ENCODE assay signal across 12 cellular contexts in genomic region chr10:61944445-61945123, GRCh38. TPM values are rescaled to one million over a fixed set of nuclear protein-coding genes. Genes with fewer than 3 reads are reported as not detected.
A peak's percentile ranks its signal among the peaks of the same experiment; 100 is the strongest.
DNase-seq lines count a peak whose midpoint lies in the region; ATAC-seq and TF ChIP-seq lines count a peak whose summit lies in the region.
"Had no signal": no experiment of that assay in that cellular context is flagged by ENCODE, and none has a peak within 500 bp of the region (broad histone marks: within the 10 kb centered on the region; RNA-seq: fewer than 3 reads in every experiment).

No MANE protein-coding gene starts in this region.

- ATAC-seq in activated CD8-positive, alpha-beta T cell treated with anti-CD3 and anti-CD28 coated beads, Interleukin-2, amount 10 ng/mL, durations not matched to agents 7 days and 5 days, result no peak
- ATAC-seq in GM18870 (IDR thresholded peaks at IDR 0.05; ENCODE audit: unreplicated experiment) (no peak), HG02623 (IDR thresholded peaks at IDR 0.05; ENCODE audit: unreplicated experiment) (no peak)

- no peak for DNase-seq in activated naive CD4-positive, alpha-beta T cell treated with anti-CD3 and anti-CD28 coated beads, Interleukin-2, amount 10 ng/mL, durations not matched to agents 7 days and 5 days
- DNase-seq in activated naive CD4-positive, alpha-beta T cell treated with anti-CD3 and anti-CD28 coated beads, Interleukin-2, amount 50 U/mL, for 16 hours, result no peak
- DNase-seq in activated CD8-positive, alpha-beta T cell treated with anti-CD3 and anti-CD28 coated beads, Interleukin-2, amount 10 ng/mL, durations not matched to agents 7 days and 5 days, result no peak
- peak; percentile 13 for DNase-seq in medulla oblongata (ENCODE audit: extremely low spot score)
- DNase-seq in type B pancreatic cell (ENCODE audit: extremely low spot score, unreplicated experiment), result no peak
- no peak for DNase-seq in coronary artery (ENCODE audit: low spot score)
- DNase-seq: activated CD4-positive, alpha-beta T cell treated with anti-CD3 and anti-CD28 coated beads for 4 hours; left ventricle myocardium inferior; NCI-H2107 had no signal

- peaks cover 76% of the 10 kb centered on the region for H3K36me3 Mint-ChIP-seq in activated naive CD4-positive, alpha-beta T cell treated with anti-CD3 and anti-CD28 coated beads, Interleukin-2, amount 10 ng/mL, durations not matched to agents 7 days and 5 days
- H3K36me3 Mint-ChIP-seq in activated CD8-positive, alpha-beta T cell treated with anti-CD3 and anti-CD28 coated beads, Interleukin-2, amount 10 ng/mL, durations not matched to agents 7 days and 5 days (ENCODE audit: low read depth), result peaks cover 75% of the 10 kb centered on the region
- H3K36me3 Mint-ChIP-seq in type B pancreatic cell, result peaks cover 24% of the 10 kb centered on the region

- peaks cover 52% of the 10 kb centered on the region for H3K4me1 Mint-ChIP-seq in activated naive CD4-positive, alpha-beta T cell treated with anti-CD3 and anti-CD28 coated beads, Interleukin-2, amount 10 ng/mL, durations not matched to agents 7 days and 5 days
- H3K4me1 Mint-ChIP-seq in activated CD8-positive, alpha-beta T cell treated with anti-CD3 and anti-CD28 coated beads, Interleukin-2, amount 10 ng/mL, durations not matched to agents 7 days and 5 days (ENCODE audit: low read depth), result peaks cover 49% of the 10 kb centered on the region
- peaks cover 18% of the 10 kb centered on the region for H3K4me1 Mint-ChIP-seq in type B pancreatic cell (ENCODE audit: unreplicated experiment)

- no peak overlapping the region for H3K4me3 ChIP-seq in coronary artery

- POLR2A ChIA-PET in activated CD8-positive, alpha-beta T cell treated with anti-CD3 and anti-CD28 coated beads, Interleukin-2, amount 10 ng/mL, durations not matched to agents 7 days and 5 days (lab: Charles Lee), result interaction anchor here (0.6 to 5.1 kb wide), 3 partner anchors 17 to 73 kb away, joined by 4 to 53 read pairs (median 6); partner anchors contain the start of gene ARID5B

- TF ChIP-seq CTCF in type B pancreatic cell (conservative IDR thresholded peaks at IDR 0.05), result no peak
- no peak for TF ChIP-seq CTCF in coronary artery (IDR thresholded peaks at IDR 0.05)

- peak overlapping the region; percentile 80 for H3K27ac Mint-ChIP-seq in activated naive CD4-positive, alpha-beta T cell treated with anti-CD3 and anti-CD28 coated beads, Interleukin-2, amount 10 ng/mL, durations not matched to agents 7 days and 5 days
- H3K27ac Mint-ChIP-seq in activated CD8-positive, alpha-beta T cell treated with anti-CD3 and anti-CD28 coated beads, Interleukin-2, amount 10 ng/mL, durations not matched to agents 7 days and 5 days, result peak overlapping the region; percentile 34
- peak overlapping the region; percentile 94 for H3K27ac Mint-ChIP-seq in type B pancreatic cell

- no peak overlapping the region for H3K4me3 Mint-ChIP-seq in activated naive CD4-positive, alpha-beta T cell treated with anti-CD3 and anti-CD28 coated beads, Interleukin-2, amount 10 ng/mL, durations not matched to agents 7 days and 5 days
- no peak overlapping the region for H3K4me3 Mint-ChIP-seq in activated CD8-positive, alpha-beta T cell treated with anti-CD3 and anti-CD28 coated beads, Interleukin-2, amount 10 ng/mL, durations not matched to agents 7 days and 5 days
- H3K4me3 Mint-ChIP-seq in type B pancreatic cell, result peak overlapping the region; percentile 65

- no peak overlapping the region for H3K27ac ChIP-seq in coronary artery
- H3K27ac ChIP-seq: RWPE1 had no signal

- CTCF ChIA-PET in activated naive CD4-positive, alpha-beta T cell treated with anti-CD3 and anti-CD28 coated beads, Interleukin-2, amount 10 ng/mL, durations not matched to agents 7 days and 5 days (lab: Charles Lee), result interaction anchor here (1.2 to 1.4 kb wide), 4 partner anchors 14 to 94 kb away, joined by 3 to 10 read pairs (median 3); no protein-coding TSS in a partner anchor
- CTCF ChIA-PET in activated CD8-positive, alpha-beta T cell treated with anti-CD3 and anti-CD28 coated beads, Interleukin-2, amount 10 ng/mL, durations not matched to agents 7 days and 5 days (lab: Charles Lee), result interaction anchor here (1.6 to 4.4 kb wide), 3 partner anchors 11 to 46 kb away, joined by 4 to 29 read pairs (median 5); no protein-coding TSS in a partner anchor

- H3K9me3 Mint-ChIP-seq in activated naive CD4-positive, alpha-beta T cell treated with anti-CD3 and anti-CD28 coated beads, Interleukin-2, amount 10 ng/mL, durations not matched to agents 7 days and 5 days, result no peaks in the 10 kb centered on the region
- H3K9me3 Mint-ChIP-seq in activated CD8-positive, alpha-beta T cell treated with anti-CD3 and anti-CD28 coated beads, Interleukin-2, amount 10 ng/mL, durations not matched to agents 7 days and 5 days (ENCODE audit: insufficient read depth), result no peaks in the 10 kb centered on the region
- no peaks in the 10 kb centered on the region for H3K9me3 Mint-ChIP-seq in type B pancreatic cell

- H3K27me3 Mint-ChIP-seq in activated naive CD4-positive, alpha-beta T cell treated with anti-CD3 and anti-CD28 coated beads, Interleukin-2, amount 10 ng/mL, durations not matched to agents 7 days and 5 days, result no peaks in the 10 kb centered on the region
- no peaks in the 10 kb centered on the region for H3K27me3 Mint-ChIP-seq in activated CD8-positive, alpha-beta T cell treated with anti-CD3 and anti-CD28 coated beads, Interleukin-2, amount 10 ng/mL, durations not matched to agents 7 days and 5 days (ENCODE audit: low read depth)
- H3K27me3 Mint-ChIP-seq in type B pancreatic cell, result no peaks in the 10 kb centered on the region

RNA-seq across cellular contexts. Expression of gene ARID5B, which starts 43.1 kb away (rescaled TPM):
- 10 to 100 TPM; 18.0 to 21.6 TPM for total RNA-seq in activated CD8-positive, alpha-beta T cell treated with anti-CD3 and anti-CD28 coated beads, Interleukin-2, amount 10 ng/mL, durations not matched to agents 7 days and 5 days
- 36.9 and 55.2 TPM in 2 replicates for total RNA-seq in type B pancreatic cell (ENCODE audit: low replicate concordance)

Comparison
In these comparisons a context has a peak if more than half of its experiments do, and no peak if none do; other contexts are left out.
1. H3K27ac Mint-ChIP-seq: peak in every context shown above with its lines; median percentile 94 in type B pancreatic cell; 80 in activated naive CD4-positive, alpha-beta T cell treated with anti-CD3 and anti-CD28 coated beads, Interleukin-2, amount 10 ng/mL, durations not matched to agents 7 days and 5 days; 34 in activated CD8-positive, alpha-beta T cell treated with anti-CD3 and anti-CD28 coated beads, Interleukin-2, amount 10 ng/mL, durations not matched to agents 7 days and 5 days.